9 cellular contexts compared by ENCODE assay signal in genomic region chr18:59402432-59403090, GRCh38. TPM values are rescaled to one million over a fixed set of nuclear protein-coding genes. Genes with fewer than 3 reads are reported as not detected.
DNase-seq lines count a peak whose midpoint lies in the region; ATAC-seq, FAIRE-seq and TF ChIP-seq lines count a peak whose summit lies in the region.
"Had no signal": no experiment of that assay in that cellular context is flagged by ENCODE, and none has a peak within 500 bp of the region (broad histone marks: within the 10 kb centered on the region; RNA-seq: fewer than 3 reads in every experiment).

No MANE protein-coding gene starts in this region.

- peak; percentile 44 for DNase-seq in GM18507 (ENCODE audit: extremely low spot score, insufficient read length, low read depth)
- peak; percentile 88 for DNase-seq in NCI-H1694 (lab: John Stamatoyannopoulos, UW)
- peak; percentile 9 to 67 (median 52) for DNase-seq in T-cell
- DNase-seq in amniotic stem cell (lab: John Stamatoyannopoulos, UW): peak; percentile 39
- DNase-seq in right cardiac atrium: peak; percentile 56 to 76 (median 75)
- peak; percentile 75 for DNase-seq in small intestine

- H3K4me1 Mint-ChIP-seq in T-cell: peaks cover 0 to 6% (median 4%) of the 10 kb centered on the region in 3 donors

- intact Hi-C loops in right cardiac atrium (cut with DNase I): loop anchor here (5.0 to 10.0 kb wide), 3 partner anchors 95 to 158 kb away; no protein-coding TSS in a partner anchor

- H3K9me3 Mint-ChIP-seq in T-cell: no peaks in the 10 kb centered on the region

- POLR2A ChIA-PET in T-cell (lab: Charles Lee): interaction anchor here (0.6 to 0.7 kb wide), 2 partner anchors 11 to 16 kb away, joined by 3 read pairs; no protein-coding TSS in a partner anchor

- no peak overlapping the region for H3K4me3 ChIP-seq in right cardiac atrium (ENCODE audit: low read length)
- no peak overlapping the region for H3K4me3 ChIP-seq in small intestine (ENCODE audit: low read depth in 1 of 2, low read length in 2 of 2)
- H3K4me3 ChIP-seq: BLaER1 treated with 17β-estradiol and CSF1 and Interleukin-3, amounts not matched to agents 10 nM and 100 nM had no signal

- TF ChIP-seq CTCF in 22Rv1 (IDR thresholded peaks at IDR 0.05): peak; percentile 90

- no peaks in the 10 kb centered on the region for H3K36me3 Mint-ChIP-seq in T-cell

- no peak overlapping the region for H3K27ac ChIP-seq in 22Rv1
- no peak overlapping the region for H3K27ac ChIP-seq in right cardiac atrium (ENCODE audit: low read length)
- no peak overlapping the region for H3K27ac ChIP-seq in small intestine (ENCODE audit: low read depth in 1 of 2, low read length in 1 of 2)
- H3K27ac ChIP-seq: BLaER1 treated with 17β-estradiol and CSF1 and Interleukin-3, amounts not matched to agents 10 nM and 100 nM had no signal

- WGBS in right cardiac atrium: 15% methylated on average over 13 of the region's 13 CpGs
- 11 to 16% (median 16%) methylated on average over 13 of the region's 13 CpGs for WGBS in small intestine, 3 donors

- H3K4me3 Mint-ChIP-seq in T-cell: no peak overlapping the region

- H3K27me3 ChIP-seq in right cardiac atrium (ENCODE audit: control insufficient read depth, insufficient read depth) (no peaks in the 10 kb centered on the region), small intestine (ENCODE audit: control insufficient read depth in 2 of 2, insufficient read depth in 2 of 2, low read length in 2 of 2) (no peaks in the 10 kb centered on the region)
- H3K27me3 ChIP-seq: BLaER1 treated with 17β-estradiol and CSF1 and Interleukin-3, amounts not matched to agents 10 nM and 100 nM had no signal

- no peaks in the 10 kb centered on the region for H3K4me1 ChIP-seq in right cardiac atrium (ENCODE audit: control insufficient read depth, insufficient read depth, low read length)
- H3K4me1 ChIP-seq in small intestine (ENCODE audit: control insufficient read depth in 2 of 2, insufficient read depth in 1 of 2, low read depth in 1 of 2, low read length in 1 of 2): no peaks in the 10 kb centered on the region
- H3K4me1 ChIP-seq: BLaER1 treated with 17β-estradiol and CSF1 and Interleukin-3, amounts not matched to agents 10 nM and 100 nM had no signal

- CTCF ChIA-PET in T-cell (lab: Charles Lee): interaction anchor here (0.9 to 4.3 kb wide), 25 partner anchors 13 to 634 kb away, joined by 3 to 57 read pairs (median 5); partner anchors contain the start of gene CPLX4 (in 1 of the 2)

- ATAC-seq in HG02938 (IDR thresholded peaks at IDR 0.05; ENCODE audit: unreplicated experiment) (peak; percentile 97), T-cell (replicated peaks in 1 of 4) (peak; percentile 82 to 92 (median 85)), right cardiac atrium (peak; percentile 89 to 93)

- no peak overlapping the region for H3K27ac Mint-ChIP-seq in T-cell

- FAIRE-seq in GM18507 (lab: Jason Lieb, UNC) (peak; percentile 78), small intestine (lab: Jason Lieb, UNC) (no peak)

- H3K9me3 ChIP-seq in right cardiac atrium (ENCODE audit: control insufficient read depth, low read length): no peaks in the 10 kb centered on the region
- no peaks in the 10 kb centered on the region for H3K9me3 ChIP-seq in small intestine (ENCODE audit: control insufficient read depth, low read depth)
- H3K9me3 ChIP-seq: BLaER1 treated with 17β-estradiol and CSF1 and Interleukin-3, amounts not matched to agents 10 nM and 100 nM had no signal

- H3K27me3 Mint-ChIP-seq in T-cell: peaks cover 4 to 6% of the 10 kb centered on the region in 2 donors

- no peaks in the 10 kb centered on the region for H3K36me3 ChIP-seq in small intestine (ENCODE audit: control insufficient read depth in 2 of 2, insufficient read depth in 2 of 2, low read length in 2 of 2)
- H3K36me3 ChIP-seq: BLaER1 treated with 17β-estradiol and CSF1 and Interleukin-3, amounts not matched to agents 10 nM and 100 nM had no signal

RNA-seq across cellular contexts. Expression of gene LMAN1, which starts 43.5 kb away (rescaled TPM):
- 10 to 100 TPM; 34.4 to 52.5 (median 48.3) TPM for total RNA-seq in T-cell
- 10 to 100 TPM; 58.9 to 71.1 (median 63.6) TPM for total RNA-seq in right cardiac atrium
- 24.4 TPM for polyA plus RNA-seq in right cardiac atrium
- 10 to 100 TPM; 10.5 to 35.0 (median 10.5) TPM for polyA plus RNA-seq in small intestine
